Comparison of ENCODE assay signal across 15 cellular contexts in the genomic region with DNA sequence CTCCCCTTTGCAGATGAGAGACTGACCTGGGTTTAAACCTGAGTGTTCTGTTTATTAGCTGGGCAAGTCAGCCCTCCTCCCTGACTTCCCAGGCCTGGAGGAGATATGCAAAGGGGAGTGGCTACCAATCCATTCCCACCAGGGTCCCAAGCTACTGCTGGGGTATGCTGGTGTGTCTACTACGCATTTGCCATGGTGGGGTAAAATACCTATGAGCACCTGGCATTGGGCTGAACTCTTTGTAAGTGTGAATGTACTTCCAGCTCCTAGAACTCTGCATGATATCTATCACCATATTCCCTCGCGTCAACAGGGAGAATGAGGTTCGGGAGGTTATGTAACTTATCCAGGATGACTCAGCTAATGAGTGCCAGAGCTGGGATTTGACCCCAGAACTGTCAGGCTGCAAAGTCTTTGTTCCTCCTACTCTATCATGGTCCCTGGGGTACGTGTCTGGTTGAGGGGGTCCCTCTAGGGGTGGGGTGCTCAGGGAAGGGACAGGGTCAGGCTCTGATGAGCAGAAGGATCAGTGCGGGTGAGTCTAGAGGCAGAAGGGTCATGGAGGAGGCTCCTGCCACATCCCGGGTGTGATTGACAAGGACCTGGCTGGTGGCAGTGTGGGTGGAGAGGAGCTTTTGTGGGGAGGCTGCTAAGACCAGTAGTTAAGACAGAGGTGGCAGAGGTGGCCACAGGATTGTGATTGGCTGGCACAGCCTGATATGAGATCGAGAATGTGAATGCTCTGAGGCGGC. TPM values are rescaled to one million over a fixed set of nuclear protein-coding genes. Genes with fewer than 3 reads are reported as not detected.
DNase-seq lines count a peak whose midpoint lies in the region; ATAC-seq, FAIRE-seq and TF ChIP-seq lines count a peak whose summit lies in the region.
"Had no signal": no experiment of that assay in that cellular context is flagged by ENCODE, and none has a peak within 500 bp of the region (broad histone marks: within the 10 kb centered on the region; RNA-seq: fewer than 3 reads in every experiment).

No MANE protein-coding gene starts in this region.

- no peaks in the 10 kb centered on the region for H3K9me3 ChIP-seq in A549
- H3K9me3 ChIP-seq in liver (ENCODE audit: control insufficient read depth in 4 of 4, low read length in 3 of 4) = no peaks in the 10 kb centered on the region
- H3K9me3 ChIP-seq: Peyer's patch, uterus had no signal

- FAIRE-seq in A549 (lab: Jason Lieb, UNC) = no peak
- FAIRE-seq: GM18507 had no signal

- H3K4me1 ChIP-seq in A549 (peaks cover 27% of the 10 kb centered on the region), liver (ENCODE audit: control insufficient read depth in 4 of 4, insufficient read depth in 4 of 4, low read length in 3 of 4) (peaks cover 0 to 9% (median 4%) of the 10 kb centered on the region in 4 donors)

- no peak for TF ChIP-seq POLR2A in A549 (IDR thresholded peaks at IDR 0.05; ENCODE audit: low read length)

- no peak for TF ChIP-seq EP300 in A549 (IDR thresholded peaks at IDR 0.05)

- H3K27me3 ChIP-seq in liver (ENCODE audit: control insufficient read depth in 4 of 4, insufficient read depth in 4 of 4, low read length in 3 of 4) = no peaks in the 10 kb centered on the region
- H3K27me3 ChIP-seq: Peyer's patch, uterus had no signal

- peak overlapping the region; percentile 53 to 78 for H3K27ac ChIP-seq in A549
- no peak overlapping the region for H3K27ac ChIP-seq in liver (ENCODE audit: low read depth in 1 of 2, low read length in 2 of 2)
- H3K27ac ChIP-seq: C4-2B had no signal

- H3K4me2 ChIP-seq in A549 = peak overlapping the region; percentile 58

- peaks cover 0 to 8% (median 2%) of the 10 kb centered on the region in 4 donors for H3K36me3 ChIP-seq in liver (ENCODE audit: control insufficient read depth in 4 of 4, insufficient read depth in 3 of 4, low read depth in 1 of 4, low read length in 3 of 4)
- H3K36me3 ChIP-seq: uterus had no signal

- no peak overlapping the region for H3K9ac ChIP-seq in liver (ENCODE audit: low read depth in 1 of 2, low read length in 2 of 2)

- no peak for TF ChIP-seq RAD21 in A549 (conservative IDR thresholded peaks at IDR 0.05 in 1 of 2, IDR thresholded peaks at IDR 0.05 in 1 of 2)
- TF ChIP-seq RAD21 in liver (IDR thresholded peaks at IDR 0.05) = no peak

- TF ChIP-seq CTCF in A549 (IDR thresholded peaks at IDR 0.05) = no peak
- no peak for TF ChIP-seq CTCF in cardiac fibroblast (IDR thresholded peaks at IDR 0.05; ENCODE audit: low read depth, low read length)
- TF ChIP-seq CTCF in liver (IDR thresholded peaks at IDR 0.05; ENCODE audit: low read depth, low read length, missing input control) = no peak

- intact Hi-C loops in left colon (cut with DNase I, micrococcal nuclease) = no loop called here

- DNase-seq in A549 (ENCODE audit: low read depth in 1 of 2, low spot score in 1 of 2) = peak in 1 of 2 experiments; percentile 34
- peak; percentile 51 for DNase-seq in HT1080 (ENCODE audit: low read depth)
- peak; percentile 64 to 68 for DNase-seq in cardiac fibroblast (ENCODE audit: low read depth in 2 of 2)
- DNase-seq in left colon = no peak
- no peak for DNase-seq in germinal center (ENCODE audit: low spot score)
- no peak for DNase-seq in GOT3 (lab: John Stamatoyannopoulos, UW)
- DNase-seq: activated CD8-positive, alpha-beta memory T cell treated with anti-CD3 and anti-CD28 coated beads for 24 hours; mammary epithelial cell; stimulated activated CD4-positive, alpha-beta T cell treated with anti-CD3 and anti-CD28 coated beads, Interleukin-1b, Interleukin-23, amount 100 ng/mL, for 48 hours; uterus had no signal

- ATAC-seq in A549 (peak; percentile 35 to 59; a peak in 5 of 6 replicates), left colon (no peak), GM21367 (IDR thresholded peaks at IDR 0.05; ENCODE audit: unreplicated experiment) (no peak)

- H3K4me3 ChIP-seq in A549 = no peak overlapping the region
- no peak overlapping the region for H3K4me3 ChIP-seq in cardiac fibroblast (replicated peaks in 1 of 2; ENCODE audit: low read depth in 2 of 2, low read length in 2 of 2)
- no peak overlapping the region for H3K4me3 ChIP-seq in liver (ENCODE audit: low read depth in 1 of 3, low read length in 3 of 3)
- H3K4me3 ChIP-seq: Peyer's patch, uterus had no signal

- 48% methylated on average over 8 of the region's 9 CpGs for WGBS in A549 (ENCODE audit: missing lambda C conversion rate)
- WGBS in liver = 54% methylated on average over 9 of the region's 9 CpGs

- POLR2A ChIA-PET in A549 (lab: Yijun Ruan, JAX) = interaction anchor here (0.6 to 1.9 kb wide), 3 partner anchors 16 to 146 kb away, joined by 3 to 9 read pairs (median 3); a partner anchor contains a TSS

- CTCF ChIA-PET in A549 (lab: Yijun Ruan, JAX) = interaction anchor here (0.6 to 21.4 kb wide), 9 partner anchors 17 to 393 kb away, joined by 3 to 295 read pairs (median 18); a partner anchor contains a TSS

TF ChIP-seq in A549, 52 proteins besides CTCF, POLR2A, EP300 and RAD21 (continues in another document):
- TF ChIP-seq FOSL2 (IDR thresholded peaks at IDR 0.05) = no peak
- TF ChIP-seq FOSL2 (CRISPR knock-in tag; IDR thresholded peaks at IDR 0.05) = peak; percentile 36; the same call in 1 of the 2 replicates
- TF ChIP-seq GATA3 (IDR thresholded peaks at IDR 0.05; ENCODE audit: borderline replicate concordance) = no peak

TF ChIP-seq in liver, 16 proteins besides CTCF, POLR2A, EP300 and RAD21 (continues in another document):
- peak in 1 of 2 donors; percentile 17 for TF ChIP-seq HNF4A (conservative IDR thresholded peaks at IDR 0.05)
- TF ChIP-seq, protein P1, sequence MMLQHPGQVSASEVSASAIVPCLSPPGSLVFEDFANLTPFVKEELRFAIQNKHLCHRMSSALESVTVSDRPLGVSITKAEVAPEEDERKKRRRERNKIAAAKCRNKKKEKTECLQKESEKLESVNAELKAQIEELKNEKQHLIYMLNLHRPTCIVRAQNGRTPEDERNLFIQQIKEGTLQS (IDR thresholded peaks at IDR 0.05) = peak; percentile 23

RNA-seq across cellular contexts. Expression of a gene that starts 16.7 kb away (rescaled TPM):
- 19.3 and 31.5 TPM in 2 replicates for polyA plus RNA-seq in A549 (2011; rRNA removed)
- polyA plus RNA-seq in A549 (2012; cell fraction: cytosol; rRNA removed) = 29.0 and 34.3 TPM in 2 replicates
- polyA plus RNA-seq in A549 (2012; cell fraction: nucleus; rRNA removed) = 203 and 228 TPM in 2 replicates
- polyA plus RNA-seq in A549 (2017; fragmentation: RNase III; extraction: RNeasy Plus Mini Kit Qiagen cat#74134 plus additional on column Dnase treatment) = 39.4 to 51.7 TPM (median 47.2 TPM) in 3 replicates
- polyA minus RNA-seq in A549 (2011; rRNA and poly(A)+ RNA removed) = 44.2 and 55.3 TPM in 2 replicates
- 70.8 and 71.4 TPM in 2 replicates for total RNA-seq in HT1080 (2014; rRNA removed; shearing (Covaris generic))
- 46.6 and 74.6 TPM in 2 replicates for polyA plus RNA-seq in HT1080 (2015; cell fraction: cytosol; rRNA removed)
- 292 and 299 TPM in 2 replicates for polyA plus RNA-seq in HT1080 (2015; cell fraction: nucleus; rRNA removed)
- total RNA-seq in liver = 10 to 100 TPM; 19.2 to 87.4 TPM
- 10 to 100 TPM; 20.2 to 25.2 TPM for polyA plus RNA-seq in liver
- total RNA-seq in left colon = 10 to 100 TPM; 31.9 to 38.9 TPM

RNA-seq across cellular contexts. Expression of a gene that starts 17.0 kb away (rescaled TPM):
- polyA plus RNA-seq in A549 (2011; rRNA removed) (0.16 and 0.20 TPM in 2 replicates), A549 (2017; fragmentation: RNase III; extraction: RNeasy Plus Mini Kit Qiagen cat#74134 plus additional on column Dnase treatment) (0.25 TPM in 1 of 3 replicates, not detected in the others), liver (under 1 TPM in 1 of 2 donors, not detected in 1; 0.17 TPM)
- polyA plus RNA-seq in A549 (2012; cell fraction: cytosol; rRNA removed) = 0.09 and 0.13 TPM in 2 replicates
- not detected in 2 replicates for polyA plus RNA-seq in A549 (2012; cell fraction: nucleus; rRNA removed)
- 0.29 and 0.74 TPM in 2 replicates for polyA minus RNA-seq in A549 (2011; rRNA and poly(A)+ RNA removed)
- 0.13 and 0.43 TPM in 2 replicates for total RNA-seq in HT1080 (2014; rRNA removed; shearing (Covaris generic))
- polyA plus RNA-seq in HT1080 (2015; cell fraction: cytosol; rRNA removed) = 0.07 TPM in 1 of 2 replicates, not detected in the other
- not detected in 2 replicates for polyA plus RNA-seq in HT1080 (2015; cell fraction: nucleus; rRNA removed)
- total RNA-seq in liver (under 1 TPM; 0.09 to 0.17 TPM), left colon (under 1 TPM in 1 of 2 donors, not detected in 1; 0.73 TPM)
- total RNA-seq: mammary epithelial cell, Peyer's patch, uterus had no signal

RNA-seq across cellular contexts. Expression of a gene that starts 19.5 kb away (rescaled TPM):
- polyA plus RNA-seq in A549 (2011; rRNA removed) (17.2 and 21.7 TPM in 2 replicates), A549 (2017; fragmentation: RNase III; extraction: RNeasy Plus Mini Kit Qiagen cat#74134 plus additional on column Dnase treatment) (13.0 to 14.3 TPM (median 13.6 TPM) in 3 replicates), liver (10 to 100 TPM; 25.5 to 36.2 TPM)
- 15.3 and 15.8 TPM in 2 replicates for polyA plus RNA-seq in A549 (2012; cell fraction: cytosol; rRNA removed)
- polyA plus RNA-seq in A549 (2012; cell fraction: nucleus; rRNA removed) = 16.9 and 17.9 TPM in 2 replicates
- polyA minus RNA-seq in A549 (2011; rRNA and poly(A)+ RNA removed) = 10.2 and 16.7 TPM in 2 replicates
- total RNA-seq in HT1080 (2014; rRNA removed; shearing (Covaris generic)) = 0.13 TPM in 1 of 2 replicates, not detected in the other
- not detected in 2 replicates for polyA plus RNA-seq in HT1080 (2015; cell fraction: cytosol; rRNA removed)
- polyA plus RNA-seq in HT1080 (2015; cell fraction: nucleus; rRNA removed) = not detected in 2 replicates
- total RNA-seq in liver (10 to 100 TPM; 12.2 to 42.8 TPM), left colon (10 to 100 TPM; 74.8 to 83.5 TPM)

RNA-seq across cellular contexts. Expression of a gene that starts 31.5 kb away (rescaled TPM):
- 4.8 and 6.0 TPM in 2 replicates for polyA plus RNA-seq in A549 (2011; rRNA removed)
- polyA plus RNA-seq in A549 (2012; cell fraction: cytosol; rRNA removed) = 5.0 and 6.5 TPM in 2 replicates
- polyA plus RNA-seq in A549 (2012; cell fraction: nucleus; rRNA removed) = 20.1 and 25.5 TPM in 2 replicates
- 5.3 to 7.2 TPM (median 6.5 TPM) in 3 replicates for polyA plus RNA-seq in A549 (2017; fragmentation: RNase III; extraction: RNeasy Plus Mini Kit Qiagen cat#74134 plus additional on column Dnase treatment)
- polyA minus RNA-seq in A549 (2011; rRNA and poly(A)+ RNA removed) = 3.4 and 4.5 TPM in 2 replicates
- 2.3 and 3.1 TPM in 2 replicates for total RNA-seq in HT1080 (2014; rRNA removed; shearing (Covaris generic))
- polyA plus RNA-seq in HT1080 (2015; cell fraction: cytosol; rRNA removed) = 4.9 and 10.0 TPM in 2 replicates
- polyA plus RNA-seq in HT1080 (2015; cell fraction: nucleus; rRNA removed) = 19.0 and 19.5 TPM in 2 replicates
- total RNA-seq in liver = 10 to 100 TPM in 1 of 2 donors, 1 to 10 TPM in 1; 7.1 to 15.1 TPM
- polyA plus RNA-seq in liver = 1 to 10 TPM; 7.4 to 8.4 TPM
- total RNA-seq in left colon = 10 to 100 TPM; 22.5 to 37.8 TPM

RNA-seq across cellular contexts. Expression of a gene that starts 51.2 kb away (rescaled TPM):
- 0.22 TPM in 1 of 2 replicates, not detected in the other for polyA plus RNA-seq in A549 (2011; rRNA removed)
- polyA plus RNA-seq in A549 (2012; cell fraction: cytosol; rRNA removed) = not detected in 2 replicates
- polyA plus RNA-seq in A549 (2012; cell fraction: nucleus; rRNA removed) = not detected in 2 replicates
- not detected in 3 replicates for polyA plus RNA-seq in A549 (2017; fragmentation: RNase III; extraction: RNeasy Plus Mini Kit Qiagen cat#74134 plus additional on column Dnase treatment)
- polyA minus RNA-seq in A549 (2011; rRNA and poly(A)+ RNA removed) = 0.49 TPM in 1 of 2 replicates, not detected in the other
- 14.5 and 17.0 TPM in 2 replicates for total RNA-seq in HT1080 (2014; rRNA removed; shearing (Covaris generic))
- 48.8 and 54.5 TPM in 2 replicates for polyA plus RNA-seq in HT1080 (2015; cell fraction: cytosol; rRNA removed)
- 35.0 and 38.7 TPM in 2 replicates for polyA plus RNA-seq in HT1080 (2015; cell fraction: nucleus; rRNA removed)
- 100 to 1,000 TPM in 1 of 2 donors, 10 to 100 TPM in 1; 14.7 to 273 TPM for total RNA-seq in liver
- 100 to 1,000 TPM; 221 to 341 TPM for polyA plus RNA-seq in liver
- not detected for total RNA-seq in left colon
- polyA plus RNA-seq: mammary epithelial cell had no signal

Comparison
In these comparisons a context has a peak if more than half of its experiments do, and no peak if none do; other contexts are left out.
1. ATAC-seq: peak in A549 (2 of 2); none in left colon (single experiment) and GM21367 (single experiment).
2. DNase-seq: peak in HT1080 (single experiment) and cardiac fibroblast (2 of 2); none in left colon (0 of 2), germinal center (single experiment) and GOT3 (single experiment).
3. H3K27ac ChIP-seq: peak in A549 (2 of 2); none in liver (0 of 2).
4. RNA of a gene that starts 19.5 kb away (total RNA-seq): 74.8 to 83.5 TPM in left colon and 12.2 to 42.8 TPM in liver; 0.13 TPM in HT1080; every median in the first group is over 10 times any median in the second.